Comparison of ENCODE assay signal across 8 cellular contexts in genomic region chr9:67058898-67059715, GRCh38.
DNase-seq lines count a peak whose midpoint lies in the region; ATAC-seq, FAIRE-seq and TF ChIP-seq lines count a peak whose summit lies in the region.
"Not testable (repeated sequence)": the region's sequence is repeated elsewhere in the genome, so short reads cannot be mapped to it uniquely, and the experiment has no call there.

No MANE protein-coding gene starts in this region.

- H3K9me3 ChIP-seq in lower lobe of right lung, tibial artery: not testable (repeated sequence)

- not testable (repeated sequence) for H3K36me3 Mint-ChIP-seq in activated naive CD8-positive, alpha-beta T cell treated with anti-CD3 and anti-CD28 coated beads for 36 hours

- H3K27ac Mint-ChIP-seq in activated naive CD8-positive, alpha-beta T cell treated with anti-CD3 and anti-CD28 coated beads for 36 hours, result not testable (repeated sequence)

- H3K9me3 Mint-ChIP-seq in activated naive CD8-positive, alpha-beta T cell treated with anti-CD3 and anti-CD28 coated beads for 36 hours, result not testable (repeated sequence)

- H3K36me3 ChIP-seq in H7 (replicated peaks; ENCODE audit: control insufficient read depth, insufficient read depth, low read length); lower lobe of right lung; rectal smooth muscle tissue (ENCODE audit: control insufficient read depth, insufficient read depth, low read length); tibial artery: not testable (repeated sequence)

- H3K27ac ChIP-seq in lower lobe of right lung; rectal smooth muscle tissue (ENCODE audit: low read depth, low read length); tibial artery: not testable (repeated sequence)

- not testable (repeated sequence) for DNase-seq in H7, tibial artery
- DNase-seq in RCC 7860 (ENCODE audit: low spot score) (peak; percentile 3), ecto neural progenitor cell (ENCODE audit: low spot score) (peak; percentile 68), left cardiac atrium (peak; percentile 44), lower lobe of right lung (peak; percentile 48)
- DNase-seq in activated naive CD8-positive, alpha-beta T cell treated with anti-CD3 and anti-CD28 coated beads for 36 hours, result peak; percentile 10

- H3K9ac ChIP-seq in rectal smooth muscle tissue (ENCODE audit: low read length), result not testable (repeated sequence)

- peak overlapping the region; percentile 33 for H3K4me3 ChIP-seq in H7 (ENCODE audit: insufficient read depth, low read depth, low read length)
- H3K4me3 ChIP-seq in lower lobe of right lung, result peak overlapping the region; percentile 29
- peak overlapping the region; percentile 36 for H3K4me3 ChIP-seq in rectal smooth muscle tissue (ENCODE audit: low read length)
- H3K4me3 ChIP-seq in tibial artery, result peak overlapping the region; percentile 12 to 29

- H3K27me3 Mint-ChIP-seq in activated naive CD8-positive, alpha-beta T cell treated with anti-CD3 and anti-CD28 coated beads for 36 hours, result not testable (repeated sequence)

- H3K27me3 ChIP-seq in H7 (ENCODE audit: control insufficient read depth, insufficient read depth, low read length); lower lobe of right lung (ENCODE audit: low read depth); rectal smooth muscle tissue (ENCODE audit: control insufficient read depth, insufficient read depth, low read length); tibial artery: not testable (repeated sequence)

- ATAC-seq in left cardiac atrium, result peak in 1 of 2 donors; percentile 59
- ATAC-seq in lower lobe of right lung, result not testable (repeated sequence)

- H3K4me1 Mint-ChIP-seq in activated naive CD8-positive, alpha-beta T cell treated with anti-CD3 and anti-CD28 coated beads for 36 hours, result not testable (repeated sequence)

- intact Hi-C loops in left cardiac atrium (cut with DNase I); lower lobe of right lung (cut with DNase I); tibial artery (cut with DNase I; ENCODE audit: low total_unique reads): not testable (repeated sequence)

- FAIRE-seq in RCC 7860 (lab: Jason Lieb, UNC), result not testable (repeated sequence)

- H3K4me1 ChIP-seq in lower lobe of right lung; rectal smooth muscle tissue (ENCODE audit: control insufficient read depth, insufficient read depth, low read length); tibial artery: not testable (repeated sequence)

- TF ChIP-seq CTCF in lower lobe of right lung (IDR thresholded peaks at IDR 0.05); tibial artery (IDR thresholded peaks at IDR 0.05): not testable (repeated sequence)

- not testable (repeated sequence) for H3K4me3 Mint-ChIP-seq in activated naive CD8-positive, alpha-beta T cell treated with anti-CD3 and anti-CD28 coated beads for 36 hours
